In genomic region chr20:2102585-2103453, GRCh38 we compare ENCODE assay signal across 1 cellular context.
TF ChIP-seq lines count a peak whose summit lies in the region.

No MANE protein-coding gene starts in this region.

TF ChIP-seq in HepG2, 621 proteins besides CTCF, POLR2A, EP300 and RAD21 (continued from another document and continues in another):
- TF ChIP-seq ZNF318 (CRISPR knock-in tag; IDR thresholded peaks at IDR 0.05) = no peak
- TF ChIP-seq ZNF580 (CRISPR knock-in tag; IDR thresholded peaks at IDR 0.05; ENCODE audit: borderline replicate concordance, low read depth) = no peak
- TF ChIP-seq ZSCAN9 (CRISPR knock-in tag; IDR thresholded peaks at IDR 0.05; ENCODE audit: borderline replicate concordance) = no peak; the same call in 1 of the 2 replicates
- peak; percentile 100 for TF ChIP-seq PATZ1 (CRISPR knock-in tag; IDR thresholded peaks at IDR 0.05)
- peak; percentile 81; the same call in 1 of the 2 replicates for TF ChIP-seq RNF2 (conservative IDR thresholded peaks at IDR 0.05; ENCODE audit: low read depth)
- TF ChIP-seq ERF (CRISPR knock-in tag; IDR thresholded peaks at IDR 0.05) = no peak; the same call in none of the 2 replicates
- TF ChIP-seq ZNF577 (CRISPR knock-in tag; IDR thresholded peaks at IDR 0.05; ENCODE audit: borderline replicate concordance, low read depth) = no peak; the same call in 1 of the 2 replicates
- TF ChIP-seq CENPT (CRISPR knock-in tag; IDR thresholded peaks at IDR 0.05; ENCODE audit: low read depth) = peak; percentile 88; the same call in 1 of the 2 replicates
- no peak for TF ChIP-seq ZNF362 (CRISPR knock-in tag; IDR thresholded peaks at IDR 0.05; ENCODE audit: borderline replicate concordance)
- TF ChIP-seq ZBTB42 (CRISPR knock-in tag; IDR thresholded peaks at IDR 0.05) = no peak
- TF ChIP-seq SMAD9 (CRISPR knock-in tag; IDR thresholded peaks at IDR 0.05) = no peak
- TF ChIP-seq CBX5 (CRISPR knock-in tag; IDR thresholded peaks at IDR 0.05; ENCODE audit: borderline replicate concordance) = no peak; the same call in 1 of the 2 replicates
- no peak; the same call in 1 of the 2 replicates for TF ChIP-seq ZNF205 (CRISPR knock-in tag; IDR thresholded peaks at IDR 0.05)
- peak; percentile 83; the same call in 1 of the 2 replicates for TF ChIP-seq MYPOP (CRISPR knock-in tag; IDR thresholded peaks at IDR 0.05)
- peak; percentile 75 for TF ChIP-seq GATAD1 (CRISPR knock-in tag; IDR thresholded peaks at IDR 0.05)
- peak; percentile 70 for TF ChIP-seq SRSF4 (IDR thresholded peaks at IDR 0.05; ENCODE audit: low read depth, low read length, poor library complexity, severe bottlenecking)
- no peak for TF ChIP-seq CHD4 (IDR thresholded peaks at IDR 0.05; ENCODE audit: borderline replicate concordance, low read length)
- no peak for TF ChIP-seq ZNF432 (CRISPR knock-in tag; IDR thresholded peaks at IDR 0.05; ENCODE audit: borderline replicate concordance)
- TF ChIP-seq SP1 (IDR thresholded peaks at IDR 0.05) = no peak
- TF ChIP-seq SP1 (CRISPR knock-in tag; IDR thresholded peaks at IDR 0.05) = 0 out of 2 replicates have a peak, but pooled peaks have one; percentile 10
- TF ChIP-seq ATF1 (CRISPR knock-in tag; IDR thresholded peaks at IDR 0.05) = no peak
- TF ChIP-seq PHF8 (CRISPR knock-in tag; IDR thresholded peaks at IDR 0.05) = peak; percentile 76
- TF ChIP-seq ZNF292 (CRISPR knock-in tag; IDR thresholded peaks at IDR 0.05; ENCODE audit: borderline replicate concordance, low read depth) = no peak
- peak; percentile 33; the same call in 1 of the 2 replicates for TF ChIP-seq BCL6 (CRISPR knock-in tag; IDR thresholded peaks at IDR 0.05)
- no peak; the same call in 1 of the 2 replicates for TF ChIP-seq ZSCAN29 (CRISPR knock-in tag; conservative IDR thresholded peaks at IDR 0.05)
- peak; percentile 4; the same call in 1 of the 2 replicates for TF ChIP-seq KLF11 (CRISPR knock-in tag; IDR thresholded peaks at IDR 0.05)
- TF ChIP-seq ZGPAT (CRISPR knock-in tag; IDR thresholded peaks at IDR 0.05) = peak; percentile 43
- peak; percentile 99 for TF ChIP-seq SRSF1 (optimal IDR thresholded peaks at IDR 0.05; ENCODE audit: low read depth, low read length)
- TF ChIP-seq ZBTB7A (CRISPR knock-in tag; IDR thresholded peaks at IDR 0.05) = 0 out of 2 replicates have a peak, but pooled peaks have one; percentile 42
- 0 out of 2 replicates have a peak, but pooled peaks have one; percentile 8 for TF ChIP-seq DPF2 (CRISPR knock-in tag; IDR thresholded peaks at IDR 0.05; ENCODE audit: borderline replicate concordance, low read depth)
- peak; percentile 66 for TF ChIP-seq IKZF4 (CRISPR knock-in tag; IDR thresholded peaks at IDR 0.05; ENCODE audit: borderline replicate concordance, low read depth, not compliant biosample characterization)
- no peak for TF ChIP-seq CEBPZ (IDR thresholded peaks at IDR 0.05; ENCODE audit: low read length)
- peak; percentile 59; the same call in 1 of the 2 replicates for TF ChIP-seq ZNF3 (CRISPR knock-in tag; IDR thresholded peaks at IDR 0.05)
- TF ChIP-seq PTBP1 (IDR thresholded peaks at IDR 0.05; ENCODE audit: low read depth, low read length, poor library complexity, severe bottlenecking) = peak; percentile 87
- no peak; the same call in 1 of the 2 replicates for TF ChIP-seq ZNF274 (CRISPR knock-in tag; IDR thresholded peaks at IDR 0.05)
- TF ChIP-seq TGIF2 (CRISPR knock-in tag; IDR thresholded peaks at IDR 0.05) = peak; percentile 15; the same call in 1 of the 2 replicates
- 0 out of 2 replicates have a peak, but pooled peaks have one; percentile 61 for TF ChIP-seq U2AF2 (IDR thresholded peaks at IDR 0.05; ENCODE audit: low read depth, low read length)
- TF ChIP-seq ZNF629 (CRISPR knock-in tag; conservative IDR thresholded peaks at IDR 0.05) = no peak; the same call in 1 of the 2 replicates
- 0 out of 2 replicates have a peak, but pooled peaks have one; percentile 19 for TF ChIP-seq ZNF552 (CRISPR knock-in tag; IDR thresholded peaks at IDR 0.05; ENCODE audit: borderline replicate concordance)
- no peak for TF ChIP-seq MIER3 (CRISPR knock-in tag; IDR thresholded peaks at IDR 0.05; ENCODE audit: borderline replicate concordance)
- TF ChIP-seq TSC22D2 (CRISPR knock-in tag; IDR thresholded peaks at IDR 0.05; ENCODE audit: borderline replicate concordance) = peak; percentile 59
- TF ChIP-seq KDM1A (CRISPR knock-in tag; IDR thresholded peaks at IDR 0.05) = no peak
